ENCODE assay signal across 1 cellular context in the genomic region with DNA sequence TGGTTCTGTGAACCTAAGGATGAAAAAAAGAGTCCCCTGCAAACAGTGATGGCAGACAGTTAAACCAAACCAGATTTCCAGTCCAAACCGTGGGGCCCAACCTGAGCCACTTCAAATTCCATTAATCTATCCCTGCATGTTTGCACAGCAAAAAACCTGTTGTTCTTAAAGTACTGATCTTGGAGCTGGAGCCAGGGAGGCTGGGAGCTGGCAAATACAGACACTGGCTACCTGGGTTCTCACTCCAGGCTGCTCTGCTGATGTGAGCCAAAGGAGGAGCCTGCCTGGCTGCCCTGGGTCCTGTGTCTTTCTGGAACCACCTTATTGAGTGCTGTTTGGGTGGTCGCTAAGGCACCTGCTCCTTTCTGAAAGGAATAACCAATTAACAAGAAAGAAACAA.
TF ChIP-seq lines count a peak whose summit lies in the region.

No MANE protein-coding gene starts in this region.

TF ChIP-seq in HepG2, 621 proteins besides CTCF, POLR2A, EP300 and RAD21:
- TF ChIP-seq, protein P1, sequence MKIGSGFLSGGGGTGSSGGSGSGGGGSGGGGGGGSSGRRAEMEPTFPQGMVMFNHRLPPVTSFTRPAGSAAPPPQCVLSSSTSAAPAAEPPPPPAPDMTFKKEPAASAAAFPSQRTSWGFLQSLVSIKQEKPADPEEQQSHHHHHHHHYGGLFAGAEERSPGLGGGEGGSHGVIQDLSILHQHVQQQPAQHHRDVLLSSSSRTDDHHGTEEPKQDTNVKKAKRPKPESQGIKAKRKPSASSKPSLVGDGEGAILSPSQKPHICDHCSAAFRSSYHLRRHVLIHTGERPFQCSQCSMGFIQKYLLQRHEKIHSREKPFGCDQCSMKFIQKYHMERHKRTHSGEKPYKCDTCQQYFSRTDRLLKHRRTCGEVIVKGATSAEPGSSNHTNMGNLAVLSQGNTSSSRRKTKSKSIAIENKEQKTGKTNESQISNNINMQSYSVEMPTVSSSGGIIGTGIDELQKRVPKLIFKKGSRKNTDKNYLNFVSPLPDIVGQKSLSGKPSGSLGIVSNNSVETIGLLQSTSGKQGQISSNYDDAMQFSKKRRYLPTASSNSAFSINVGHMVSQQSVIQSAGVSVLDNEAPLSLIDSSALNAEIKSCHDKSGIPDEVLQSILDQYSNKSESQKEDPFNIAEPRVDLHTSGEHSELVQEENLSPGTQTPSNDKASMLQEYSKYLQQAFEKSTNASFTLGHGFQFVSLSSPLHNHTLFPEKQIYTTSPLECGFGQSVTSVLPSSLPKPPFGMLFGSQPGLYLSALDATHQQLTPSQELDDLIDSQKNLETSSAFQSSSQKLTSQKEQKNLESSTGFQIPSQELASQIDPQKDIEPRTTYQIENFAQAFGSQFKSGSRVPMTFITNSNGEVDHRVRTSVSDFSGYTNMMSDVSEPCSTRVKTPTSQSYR (CRISPR knock-in tag; IDR thresholded peaks at IDR 0.05; ENCODE audit: borderline replicate concordance) = no peak
- TF ChIP-seq NFKBIZ (CRISPR knock-in tag; IDR thresholded peaks at IDR 0.05) = no peak
